In genomic region chr20:54063998-54064676, GRCh38 we compare ENCODE assay signal across 1 cellular context.
TF ChIP-seq lines count a peak whose summit lies in the region.

No MANE protein-coding gene starts in this region.

TF ChIP-seq in GM12878, 131 proteins besides CTCF, POLR2A, EP300 and RAD21 (continued from another document and continues in another):
- TF ChIP-seq, protein P1, sequence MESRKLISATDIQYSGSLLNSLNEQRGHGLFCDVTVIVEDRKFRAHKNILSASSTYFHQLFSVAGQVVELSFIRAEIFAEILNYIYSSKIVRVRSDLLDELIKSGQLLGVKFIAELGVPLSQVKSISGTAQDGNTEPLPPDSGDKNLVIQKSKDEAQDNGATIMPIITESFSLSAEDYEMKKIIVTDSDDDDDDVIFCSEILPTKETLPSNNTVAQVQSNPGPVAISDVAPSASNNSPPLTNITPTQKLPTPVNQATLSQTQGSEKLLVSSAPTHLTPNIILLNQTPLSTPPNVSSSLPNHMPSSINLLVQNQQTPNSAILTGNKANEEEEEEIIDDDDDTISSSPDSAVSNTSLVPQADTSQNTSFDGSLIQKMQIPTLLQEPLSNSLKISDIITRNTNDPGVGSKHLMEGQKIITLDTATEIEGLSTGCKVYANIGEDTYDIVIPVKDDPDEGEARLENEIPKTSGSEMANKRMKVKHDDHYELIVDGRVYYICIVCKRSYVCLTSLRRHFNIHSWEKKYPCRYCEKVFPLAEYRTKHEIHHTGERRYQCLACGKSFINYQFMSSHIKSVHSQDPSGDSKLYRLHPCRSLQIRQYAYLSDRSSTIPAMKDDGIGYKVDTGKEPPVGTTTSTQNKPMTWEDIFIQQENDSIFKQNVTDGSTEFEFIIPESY (IDR thresholded peaks at IDR 0.05) = no peak
- TF ChIP-seq CUX1 (IDR thresholded peaks at IDR 0.05; ENCODE audit: insufficient replicate concordance, low read depth, low read length) = no peak
- peak; percentile 23; the same call in 1 of the 2 replicates for TF ChIP-seq RCOR1 (conservative IDR thresholded peaks at IDR 0.05; ENCODE audit: low read depth, low read length)
- TF ChIP-seq, protein P2, sequence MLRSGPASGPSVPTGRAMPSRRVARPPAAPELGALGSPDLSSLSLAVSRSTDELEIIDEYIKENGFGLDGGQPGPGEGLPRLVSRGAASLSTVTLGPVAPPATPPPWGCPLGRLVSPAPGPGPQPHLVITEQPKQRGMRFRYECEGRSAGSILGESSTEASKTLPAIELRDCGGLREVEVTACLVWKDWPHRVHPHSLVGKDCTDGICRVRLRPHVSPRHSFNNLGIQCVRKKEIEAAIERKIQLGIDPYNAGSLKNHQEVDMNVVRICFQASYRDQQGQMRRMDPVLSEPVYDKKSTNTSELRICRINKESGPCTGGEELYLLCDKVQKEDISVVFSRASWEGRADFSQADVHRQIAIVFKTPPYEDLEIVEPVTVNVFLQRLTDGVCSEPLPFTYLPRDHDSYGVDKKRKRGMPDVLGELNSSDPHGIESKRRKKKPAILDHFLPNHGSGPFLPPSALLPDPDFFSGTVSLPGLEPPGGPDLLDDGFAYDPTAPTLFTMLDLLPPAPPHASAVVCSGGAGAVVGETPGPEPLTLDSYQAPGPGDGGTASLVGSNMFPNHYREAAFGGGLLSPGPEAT (IDR thresholded peaks at IDR 0.05; ENCODE audit: low read depth) = peak; percentile 91
- no peak for TF ChIP-seq POLR2AphosphoS2 (IDR thresholded peaks at IDR 0.05; ENCODE audit: low read depth, low read length)
- peak; percentile 33; the same call in 1 of the 2 replicates for TF ChIP-seq ATF7 (IDR thresholded peaks at IDR 0.05; ENCODE audit: low read depth)
- TF ChIP-seq NFIC (IDR thresholded peaks at IDR 0.05; ENCODE audit: low read depth, low read length) = no peak
- peak; percentile 77; the same call in 1 of the 2 replicates for TF ChIP-seq PAX5 (IDR thresholded peaks at IDR 0.05; ENCODE audit: borderline replicate concordance, low read depth, low read length)
- TF ChIP-seq DPF2 (IDR thresholded peaks at IDR 0.05) = peak; percentile 85
- no peak for TF ChIP-seq TCF3 (IDR thresholded peaks at IDR 0.05; ENCODE audit: borderline replicate concordance, insufficient read depth, low read depth, low read length)
- TF ChIP-seq SRF (IDR thresholded peaks at IDR 0.05; ENCODE audit: low read depth in 2 of 2, low read length in 2 of 2) = no peak
- TF ChIP-seq IKZF2 (IDR thresholded peaks at IDR 0.05) = peak; percentile 73 to 75; a peak in 3 of 4 replicates
- TF ChIP-seq, protein P3, sequence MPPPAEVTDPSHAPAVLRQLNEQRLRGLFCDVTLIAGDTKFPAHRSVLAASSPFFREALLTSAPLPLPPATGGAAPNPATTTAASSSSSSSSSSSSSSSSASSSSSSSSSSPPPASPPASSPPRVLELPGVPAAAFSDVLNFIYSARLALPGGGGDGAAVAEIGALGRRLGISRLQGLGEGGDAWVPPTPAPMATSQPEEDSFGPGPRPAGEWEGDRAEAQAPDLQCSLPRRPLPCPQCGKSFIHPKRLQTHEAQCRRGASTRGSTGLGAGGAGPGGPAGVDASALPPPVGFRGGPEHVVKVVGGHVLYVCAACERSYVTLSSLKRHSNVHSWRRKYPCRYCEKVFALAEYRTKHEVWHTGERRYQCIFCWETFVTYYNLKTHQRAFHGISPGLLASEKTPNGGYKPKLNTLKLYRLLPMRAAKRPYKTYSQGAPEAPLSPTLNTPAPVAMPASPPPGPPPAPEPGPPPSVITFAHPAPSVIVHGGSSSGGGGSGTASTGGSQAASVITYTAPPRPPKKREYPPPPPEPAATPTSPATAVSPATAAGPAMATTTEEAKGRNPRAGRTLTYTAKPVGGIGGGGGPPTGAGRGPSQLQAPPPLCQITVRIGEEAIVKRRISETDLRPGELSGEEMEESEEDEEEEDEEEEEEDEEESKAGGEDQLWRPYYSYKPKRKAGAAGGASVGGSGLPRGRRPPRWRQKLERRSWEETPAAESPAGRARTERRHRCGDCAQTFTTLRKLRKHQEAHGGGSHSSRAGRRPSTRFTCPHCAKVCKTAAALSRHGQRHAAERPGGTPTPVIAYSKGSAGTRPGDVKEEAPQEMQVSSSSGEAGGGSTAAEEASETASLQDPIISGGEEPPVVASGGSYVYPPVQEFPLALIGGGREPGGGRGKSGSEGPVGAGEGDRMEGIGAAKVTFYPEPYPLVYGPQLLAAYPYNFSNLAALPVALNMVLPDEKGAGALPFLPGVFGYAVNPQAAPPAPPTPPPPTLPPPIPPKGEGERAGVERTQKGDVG (CRISPR knock-in tag; IDR thresholded peaks at IDR 0.05) = no peak
- TF ChIP-seq, protein P4, sequence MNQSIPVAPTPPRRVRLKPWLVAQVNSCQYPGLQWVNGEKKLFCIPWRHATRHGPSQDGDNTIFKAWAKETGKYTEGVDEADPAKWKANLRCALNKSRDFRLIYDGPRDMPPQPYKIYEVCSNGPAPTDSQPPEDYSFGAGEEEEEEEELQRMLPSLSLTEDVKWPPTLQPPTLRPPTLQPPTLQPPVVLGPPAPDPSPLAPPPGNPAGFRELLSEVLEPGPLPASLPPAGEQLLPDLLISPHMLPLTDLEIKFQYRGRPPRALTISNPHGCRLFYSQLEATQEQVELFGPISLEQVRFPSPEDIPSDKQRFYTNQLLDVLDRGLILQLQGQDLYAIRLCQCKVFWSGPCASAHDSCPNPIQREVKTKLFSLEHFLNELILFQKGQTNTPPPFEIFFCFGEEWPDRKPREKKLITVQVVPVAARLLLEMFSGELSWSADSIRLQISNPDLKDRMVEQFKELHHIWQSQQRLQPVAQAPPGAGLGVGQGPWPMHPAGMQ (IDR thresholded peaks at IDR 0.05; ENCODE audit: borderline replicate concordance) = no peak
- TF ChIP-seq ETV6 (conservative IDR thresholded peaks at IDR 0.05 in 1 of 2, IDR thresholded peaks at IDR 0.05 in 1 of 2; ENCODE audit: borderline replicate concordance in 1 of 2, low read depth in 1 of 2) = no peak
- TF ChIP-seq ELK1 (IDR thresholded peaks at IDR 0.05; ENCODE audit: low read depth, low read length) = no peak
- no peak for TF ChIP-seq NRF1 (conservative IDR thresholded peaks at IDR 0.05; ENCODE audit: low read depth, low read length)
- TF ChIP-seq ZNF217 (IDR thresholded peaks at IDR 0.05) = 0 out of 2 replicates have a peak, but pooled peaks have one; percentile 51
- TF ChIP-seq RUNX3 (IDR thresholded peaks at IDR 0.05; ENCODE audit: low read length) = peak; percentile 62
- TF ChIP-seq EED (IDR thresholded peaks at IDR 0.05; ENCODE audit: low read depth) = 0 out of 2 replicates have a peak, but pooled peaks have one; percentile 24
- TF ChIP-seq ZNF24 (IDR thresholded peaks at IDR 0.05) = no peak
- TF ChIP-seq TBL1XR1 (IDR thresholded peaks at IDR 0.05; ENCODE audit: low read depth, low read length) = no peak; the same call in 1 of the 2 replicates
- peak; percentile 55; the same call in 1 of the 2 replicates for TF ChIP-seq TCF12 (IDR thresholded peaks at IDR 0.05; ENCODE audit: low read depth, low read length)
- no peak for TF ChIP-seq SUPT20H (IDR thresholded peaks at IDR 0.05; ENCODE audit: borderline replicate concordance, control insufficient read depth, low read depth, low read length)
- TF ChIP-seq PRDM15 (CRISPR knock-in tag; IDR thresholded peaks at IDR 0.05) = no peak
- 0 out of 2 replicates have a peak, but pooled peaks have one; percentile 27 for TF ChIP-seq MEF2A (IDR thresholded peaks at IDR 0.05; ENCODE audit: insufficient read depth, low read depth, low read length)
- peak; percentile 76 for TF ChIP-seq IKZF1 (conservative IDR thresholded peaks at IDR 0.05)
- TF ChIP-seq, protein P5, sequence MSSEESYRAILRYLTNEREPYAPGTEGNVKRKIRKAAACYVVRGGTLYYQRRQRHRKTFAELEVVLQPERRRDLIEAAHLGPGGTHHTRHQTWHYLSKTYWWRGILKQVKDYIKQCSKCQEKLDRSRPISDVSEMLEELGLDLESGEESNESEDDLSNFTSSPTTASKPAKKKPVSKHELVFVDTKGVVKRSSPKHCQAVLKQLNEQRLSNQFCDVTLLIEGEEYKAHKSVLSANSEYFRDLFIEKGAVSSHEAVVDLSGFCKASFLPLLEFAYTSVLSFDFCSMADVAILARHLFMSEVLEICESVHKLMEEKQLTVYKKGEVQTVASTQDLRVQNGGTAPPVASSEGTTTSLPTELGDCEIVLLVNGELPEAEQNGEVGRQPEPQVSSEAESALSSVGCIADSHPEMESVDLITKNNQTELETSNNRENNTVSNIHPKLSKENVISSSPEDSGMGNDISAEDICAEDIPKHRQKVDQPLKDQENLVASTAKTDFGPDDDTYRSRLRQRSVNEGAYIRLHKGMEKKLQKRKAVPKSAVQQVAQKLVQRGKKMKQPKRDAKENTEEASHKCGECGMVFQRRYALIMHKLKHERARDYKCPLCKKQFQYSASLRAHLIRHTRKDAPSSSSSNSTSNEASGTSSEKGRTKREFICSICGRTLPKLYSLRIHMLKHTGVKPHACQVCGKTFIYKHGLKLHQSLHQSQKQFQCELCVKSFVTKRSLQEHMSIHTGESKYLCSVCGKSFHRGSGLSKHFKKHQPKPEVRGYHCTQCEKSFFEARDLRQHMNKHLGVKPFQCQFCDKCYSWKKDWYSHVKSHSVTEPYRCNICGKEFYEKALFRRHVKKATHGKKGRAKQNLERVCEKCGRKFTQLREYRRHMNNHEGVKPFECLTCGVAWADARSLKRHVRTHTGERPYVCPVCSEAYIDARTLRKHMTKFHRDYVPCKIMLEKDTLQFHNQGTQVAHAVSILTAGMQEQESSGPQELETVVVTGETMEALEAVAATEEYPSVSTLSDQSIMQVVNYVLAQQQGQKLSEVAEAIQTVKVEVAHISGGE (CRISPR knock-in tag; IDR thresholded peaks at IDR 0.05) = no peak
- TF ChIP-seq NFYA (IDR thresholded peaks at IDR 0.05; ENCODE audit: borderline replicate concordance, low read depth, low read length) = no peak
- TF ChIP-seq, protein P6, sequence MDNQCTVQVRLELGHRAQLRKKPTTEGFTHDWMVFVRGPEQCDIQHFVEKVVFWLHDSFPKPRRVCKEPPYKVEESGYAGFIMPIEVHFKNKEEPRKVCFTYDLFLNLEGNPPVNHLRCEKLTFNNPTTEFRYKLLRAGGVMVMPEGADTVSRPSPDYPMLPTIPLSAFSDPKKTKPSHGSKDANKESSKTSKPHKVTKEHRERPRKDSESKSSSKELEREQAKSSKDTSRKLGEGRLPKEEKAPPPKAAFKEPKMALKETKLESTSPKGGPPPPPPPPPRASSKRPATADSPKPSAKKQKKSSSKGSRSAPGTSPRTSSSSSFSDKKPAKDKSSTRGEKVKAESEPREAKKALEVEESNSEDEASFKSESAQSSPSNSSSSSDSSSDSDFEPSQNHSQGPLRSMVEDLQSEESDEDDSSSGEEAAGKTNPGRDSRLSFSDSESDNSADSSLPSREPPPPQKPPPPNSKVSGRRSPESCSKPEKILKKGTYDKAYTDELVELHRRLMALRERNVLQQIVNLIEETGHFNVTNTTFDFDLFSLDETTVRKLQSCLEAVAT (IDR thresholded peaks at IDR 0.05) = peak; percentile 30; the same call in 1 of the 2 replicates
